ENCODE assay signal across 24 cellular contexts in genomic region chr6:144548525-144548924, GRCh38.
DNase-seq lines count a peak whose midpoint lies in the region; ATAC-seq and TF ChIP-seq lines count a peak whose summit lies in the region.
"Had no signal": no experiment of that assay in that cellular context is flagged by ENCODE, and none has a peak within 500 bp of the region (broad histone marks: within the 10 kb centered on the region; RNA-seq: fewer than 3 reads in every experiment).

No MANE protein-coding gene starts in this region.

- H3K4me3 Mint-ChIP-seq in chondrocyte (ENCODE audit: unreplicated experiment) (no peak overlapping the region), mesothelial cell of epicardium (no peak overlapping the region)
- H3K4me3 Mint-ChIP-seq: activated CD4-positive, alpha-beta T cell treated with anti-CD3 and anti-CD28 coated beads, Interleukin-2, amount 10 ng/mL, durations not matched to agents 7 days and 5 days; activated T-helper 1 cell treated with anti-CD3 and anti-CD28 coated beads, Interleukin-12 subunit alpha, Interleukin-12 subunit beta, Interleukin-2, Interleukin-4 antibody, amounts not matched to agents 30 ng/mL and 10 ng/mL and 1 ng/mL, durations not matched to agents 14 hours and 24 hours and 36 hours; CD8-positive, alpha-beta T cell; GM23338; stimulated activated naive CD8-positive, alpha-beta T cell treated with anti-CD3 and anti-CD28 coated beads, Interleukin-15, Interleukin-2, amounts not matched to agents 100 ng/mL and 50 ng/mL, for 24 hours; T-helper 2 cell treated with Interferon-gamma antibody and Interleukin-4, amounts not matched to agents 5 μg/mL and 100 μg/mL, for 36 hours had no signal

- peaks cover 33% of the 10 kb centered on the region for H3K36me3 Mint-ChIP-seq in chondrocyte (ENCODE audit: low read depth)
- peaks cover 52% of the 10 kb centered on the region for H3K36me3 Mint-ChIP-seq in mesothelial cell of epicardium

- H3K27ac ChIP-seq in DND-41 (ENCODE audit: low read length) = no peak overlapping the region
- H3K27ac ChIP-seq: lower lobe of right lung, neutrophil, psoas muscle, tibial nerve, VCaP had no signal

- H3K27ac Mint-ChIP-seq in chondrocyte (ENCODE audit: unreplicated experiment) (no peak overlapping the region), mesothelial cell of epicardium (no peak overlapping the region)
- H3K27ac Mint-ChIP-seq: activated CD4-positive, alpha-beta T cell treated with anti-CD3 and anti-CD28 coated beads, Interleukin-2, amount 10 ng/mL, durations not matched to agents 7 days and 5 days; activated T-helper 1 cell treated with anti-CD3 and anti-CD28 coated beads, Interleukin-12 subunit alpha, Interleukin-12 subunit beta, Interleukin-2, Interleukin-4 antibody, amounts not matched to agents 30 ng/mL and 10 ng/mL and 1 ng/mL, durations not matched to agents 14 hours and 24 hours and 36 hours; CD8-positive, alpha-beta T cell; GM23338; stimulated activated naive CD8-positive, alpha-beta T cell treated with anti-CD3 and anti-CD28 coated beads, Interleukin-15, Interleukin-2, amounts not matched to agents 100 ng/mL and 50 ng/mL, for 24 hours; T-helper 2 cell treated with Interferon-gamma antibody and Interleukin-4, amounts not matched to agents 5 μg/mL and 100 μg/mL, for 36 hours had no signal

- H3K4me1 Mint-ChIP-seq in chondrocyte (ENCODE audit: low read depth) (no peaks in the 10 kb centered on the region), mesothelial cell of epicardium (peaks cover 2% of the 10 kb centered on the region)

- ATAC-seq in DND-41 (ENCODE audit: insufficient read depth, low read depth) = no peak
- ATAC-seq: CD8-positive, alpha-beta T cell; GM23338; lower lobe of right lung; psoas muscle had no signal

- no peaks in the 10 kb centered on the region for H3K79me2 ChIP-seq in DND-41 (ENCODE audit: insufficient read depth, low read length)

- no peak overlapping the region for H3K4me2 ChIP-seq in DND-41 (ENCODE audit: insufficient read depth, low read length)
- H3K4me2 ChIP-seq: GM23338 had no signal

- CTCF ChIA-PET in HEK293T (lab: Yijun Ruan, JAX) = no interaction called here

- no peaks in the 10 kb centered on the region for H3K27me3 Mint-ChIP-seq in chondrocyte (ENCODE audit: low read depth)
- no peaks in the 10 kb centered on the region for H3K27me3 Mint-ChIP-seq in mesothelial cell of epicardium (ENCODE audit: low read depth)
- H3K27me3 Mint-ChIP-seq: activated CD4-positive, alpha-beta T cell treated with anti-CD3 and anti-CD28 coated beads, Interleukin-2, amount 10 ng/mL, durations not matched to agents 7 days and 5 days; stimulated activated naive CD8-positive, alpha-beta T cell treated with anti-CD3 and anti-CD28 coated beads, Interleukin-15, Interleukin-2, amounts not matched to agents 100 ng/mL and 50 ng/mL, for 24 hours had no signal

- no peaks in the 10 kb centered on the region for H4K20me1 ChIP-seq in DND-41 (ENCODE audit: insufficient read depth, low read length)

- H3K36me3 ChIP-seq in DND-41 (ENCODE audit: insufficient read depth, low read length) = peaks cover 63% of the 10 kb centered on the region

- no peaks in the 10 kb centered on the region for H3K4me1 ChIP-seq in DND-41 (ENCODE audit: insufficient read depth, low read length)
- H3K4me1 ChIP-seq: lower lobe of right lung, psoas muscle, tibial nerve had no signal

- no peaks in the 10 kb centered on the region for H3K9me3 Mint-ChIP-seq in chondrocyte (ENCODE audit: low read depth)
- peaks cover 11% of the 10 kb centered on the region for H3K9me3 Mint-ChIP-seq in mesothelial cell of epicardium
- H3K9me3 Mint-ChIP-seq: activated CD4-positive, alpha-beta T cell treated with anti-CD3 and anti-CD28 coated beads, Interleukin-2, amount 10 ng/mL, durations not matched to agents 7 days and 5 days; activated T-helper 1 cell treated with anti-CD3 and anti-CD28 coated beads, Interleukin-12 subunit alpha, Interleukin-12 subunit beta, Interleukin-2, Interleukin-4 antibody, amounts not matched to agents 30 ng/mL and 10 ng/mL and 1 ng/mL, durations not matched to agents 14 hours and 24 hours and 36 hours; CD8-positive, alpha-beta T cell; GM23338; stimulated activated naive CD8-positive, alpha-beta T cell treated with anti-CD3 and anti-CD28 coated beads, Interleukin-15, Interleukin-2, amounts not matched to agents 100 ng/mL and 50 ng/mL, for 24 hours; T-helper 2 cell treated with Interferon-gamma antibody and Interleukin-4, amounts not matched to agents 5 μg/mL and 100 μg/mL, for 36 hours had no signal

- peak; percentile 34 for TF ChIP-seq CTCF in DND-41 (IDR thresholded peaks at IDR 0.05; ENCODE audit: borderline replicate concordance, extremely low read depth, low read length, poor library complexity, severe bottlenecking)
- TF ChIP-seq CTCF in chondrocyte (IDR thresholded peaks at IDR 0.05) = peak; percentile 48
- no peak for TF ChIP-seq CTCF in mesothelial cell of epicardium (IDR thresholded peaks at IDR 0.05; ENCODE audit: unreplicated experiment)

- H3K9me3 ChIP-seq in DND-41 (ENCODE audit: insufficient read depth, low read length, severe bottlenecking) = no peaks in the 10 kb centered on the region
- H3K9me3 ChIP-seq: lower lobe of right lung, neutrophil, psoas muscle, tibial nerve had no signal

- H2AFZ ChIP-seq in DND-41 (ENCODE audit: low read depth, low read length) = no peak overlapping the region
- H2AFZ ChIP-seq: GM23338 had no signal

- H3K4me3 ChIP-seq in DND-41 (ENCODE audit: low read depth in 1 of 2, low read length in 2 of 2) = no peak overlapping the region
- H3K4me3 ChIP-seq: GM23338, lower lobe of right lung, psoas muscle, tibial nerve had no signal

- H3K27me3 ChIP-seq in DND-41 (ENCODE audit: insufficient read depth, low read length, poor library complexity) = no peaks in the 10 kb centered on the region
- H3K27me3 ChIP-seq: neutrophil, tibial nerve had no signal

- H3K9ac ChIP-seq in DND-41 (ENCODE audit: low read depth, low read length) = no peak overlapping the region

- POLR2A ChIA-PET in HEK293T (lab: Yijun Ruan, JAX) = no interaction called here

- peak; percentile 7 for DNase-seq in Ammon's horn (ENCODE audit: low spot score)
- no peak for DNase-seq in DND-41
- no peak for DNase-seq in chondrocyte (ENCODE audit: low spot score)
- DNase-seq in mucosa of gallbladder (ENCODE audit: low spot score) = peak; percentile 53
- DNase-seq in mesothelial cell of epicardium (ENCODE audit: low spot score in 2 of 2, unreplicated experiment in 2 of 2) = no peak
- no peak for DNase-seq in GM19238 (ENCODE audit: insufficient read length, low spot score)
- no peak for DNase-seq in HEK293T (ENCODE audit: extremely low spot score)
- DNase-seq: activated CD4-positive, alpha-beta T cell treated with anti-CD3 and anti-CD28 coated beads, Interleukin-2, amount 10 ng/mL, durations not matched to agents 7 days and 5 days; activated naive CD4-positive, alpha-beta T cell treated with anti-CD3 and anti-CD28 coated beads, Interleukin-2, amount 50 U/mL, for 16 hours; CD8-positive, alpha-beta T cell; cortex of kidney; DMS153; KG1; lower lobe of right lung; NCI-H1694; NCI-H345; psoas muscle had no signal

TF ChIP-seq in HEK293T, 16 proteins besides CTCF, POLR2A, EP300 and RAD21:
- TF ChIP-seq LEF1 (IDR thresholded peaks at IDR 0.05; ENCODE audit: borderline replicate concordance) = no peak
- TF ChIP-seq SP1 (IDR thresholded peaks at IDR 0.05) = no peak
- TF ChIP-seq SUZ12 (IDR thresholded peaks at IDR 0.05) = no peak
- no peak for TF ChIP-seq ZNF384 (IDR thresholded peaks at IDR 0.05)
- TF ChIP-seq NFRKB (IDR thresholded peaks at IDR 0.05) = no peak
TF ChIP-seq in HEK293T: peak in this region for 0.

Comparison
In these comparisons a context has a peak if more than half of its experiments do, and no peak if none do; other contexts are left out.
1. DNase-seq: peak in Ammon's horn (single experiment) and mucosa of gallbladder (single experiment); none in DND-41 (single experiment), chondrocyte (single experiment), mesothelial cell of epicardium (0 of 2), GM19238 (single experiment) and HEK293T (single experiment).